ENCODE assay signal across 37 cellular contexts in genomic region chr2:218815649-218816048, GRCh38. TPM values are rescaled to one million over a fixed set of nuclear protein-coding genes. Genes with fewer than 3 reads are reported as not detected.
"Had no signal": no experiment of that assay in that cellular context is flagged by ENCODE, and none has a peak within 500 bp of the region (broad histone marks: within the 10 kb centered on the region; RNA-seq: fewer than 3 reads in every experiment).

No MANE protein-coding gene starts in this region.

- H3K36me3 ChIP-seq: WERI-Rb-1 had no signal

- H3K4me3 Mint-ChIP-seq: activated B cell treated with CpG ODN at 0.5 μM for 24 hours; activated CD4-positive, alpha-beta memory T cell treated with anti-CD3 and anti-CD28 coated beads for 36 hours; activated CD4-positive, alpha-beta T cell treated with anti-CD3 and anti-CD28 coated beads, Interleukin-2, amount 10 ng/mL, durations not matched to agents 24 days and 14 days; activated CD8-positive, alpha-beta memory T cell treated with anti-CD3 and anti-CD28 coated beads, Interleukin-2, amount 10 ng/mL, durations not matched to agents 7 days and 5 days; activated CD8-positive, alpha-beta T cell treated with anti-CD3 and anti-CD28 coated beads, Interleukin-2, amount 10 ng/mL, durations not matched to agents 7 days and 5 days; activated naive CD4-positive, alpha-beta T cell treated with anti-CD3 and anti-CD28 coated beads for 36 hours; activated naive CD4-positive, alpha-beta T cell treated with anti-CD3 and anti-CD28 coated beads, Interleukin-2, amount 50 U/mL, for 24 hours; activated naive CD8-positive, alpha-beta T cell treated with anti-CD3 and anti-CD28 coated beads for 36 hours; activated naive CD8-positive, alpha-beta T cell treated with anti-CD3 and anti-CD28 coated beads, Interleukin-2, amount 50 U/mL, for 24 hours; activated T-helper 1 cell treated with anti-CD3 and anti-CD28 coated beads, Interleukin-12 subunit alpha, Interleukin-12 subunit beta, Interleukin-2, Interleukin-4 antibody, amounts not matched to agents 30 ng/mL and 10 ng/mL and 1 ng/mL, durations not matched to agents 14 hours and 24 hours and 36 hours; effector memory CD8-positive, alpha-beta T cell; T-helper 17 cell; T-helper 2 cell treated with Interferon-gamma antibody and Interleukin-4, amounts not matched to agents 5 μg/mL and 100 μg/mL, for 36 hours had no signal

- H3K4me1 ChIP-seq: adrenal gland, body of pancreas had no signal

- ATAC-seq: activated CD4-positive, CD25-positive, alpha-beta regulatory T cell treated with anti-CD3 and anti-CD28 coated beads, Interleukin-2, amount 50 U/mL, for 24 hours; activated CD8-positive, alpha-beta memory T cell treated with anti-CD3 and anti-CD28 coated beads, Interleukin-2, amount 10 ng/mL, durations not matched to agents 7 days and 5 days; activated CD8-positive, alpha-beta T cell treated with anti-CD3 and anti-CD28 coated beads, Interleukin-2, amount 10 ng/mL, durations not matched to agents 7 days and 5 days; activated naive CD8-positive, alpha-beta T cell treated with anti-CD3 and anti-CD28 coated beads, Interleukin-2, amount 50 U/mL, for 24 hours; body of pancreas; effector memory CD8-positive, alpha-beta T cell; T-helper 17 cell had no signal

- H3K36me3 Mint-ChIP-seq: activated CD4-positive, alpha-beta memory T cell treated with anti-CD3 and anti-CD28 coated beads for 36 hours; activated CD8-positive, alpha-beta memory T cell treated with anti-CD3 and anti-CD28 coated beads, Interleukin-2, amount 10 ng/mL, durations not matched to agents 7 days and 5 days; activated naive CD4-positive, alpha-beta T cell treated with anti-CD3 and anti-CD28 coated beads, Interleukin-2, amount 50 U/mL, for 24 hours; activated naive CD8-positive, alpha-beta T cell treated with anti-CD3 and anti-CD28 coated beads for 36 hours had no signal

- H3K4me1 Mint-ChIP-seq: activated B cell treated with CpG ODN at 0.5 μM for 24 hours; activated CD8-positive, alpha-beta memory T cell treated with anti-CD3 and anti-CD28 coated beads, Interleukin-2, amount 10 ng/mL, durations not matched to agents 7 days and 5 days; activated naive CD4-positive, alpha-beta T cell treated with anti-CD3 and anti-CD28 coated beads, Interleukin-2, amount 50 U/mL, for 24 hours; activated naive CD8-positive, alpha-beta T cell treated with anti-CD3 and anti-CD28 coated beads for 36 hours; activated naive CD8-positive, alpha-beta T cell treated with anti-CD3 and anti-CD28 coated beads, Interleukin-2, amount 50 U/mL, for 24 hours had no signal

- DNase-seq: activated B cell treated with CpG ODN at 0.5 μM for 24 hours; activated CD4-positive, alpha-beta memory T cell treated with anti-CD3 and anti-CD28 coated beads for 36 hours; activated CD4-positive, alpha-beta T cell treated with anti-CD3 and anti-CD28 coated beads, Interleukin-2, amount 10 ng/mL, durations not matched to agents 24 days and 14 days; activated CD8-positive, alpha-beta memory T cell treated with anti-CD3 and anti-CD28 coated beads, Interleukin-2, amount 10 ng/mL, durations not matched to agents 7 days and 5 days; activated CD8-positive, alpha-beta memory T cell treated with anti-CD3 and anti-CD28 coated beads, Interleukin-2, amount 50 U/mL, for 4 hours; activated CD8-positive, alpha-beta T cell treated with anti-CD3 and anti-CD28 coated beads, Interleukin-2, amount 10 ng/mL, durations not matched to agents 7 days and 5 days; activated effector memory CD4-positive, alpha-beta T cell treated with anti-CD3 and anti-CD28 coated beads, Interleukin-2, amount 50 U/mL, for 16 hours; activated naive CD4-positive, alpha-beta T cell treated with anti-CD3 and anti-CD28 coated beads for 36 hours; activated naive CD8-positive, alpha-beta T cell treated with anti-CD3 and anti-CD28 coated beads for 36 hours; activated naive CD8-positive, alpha-beta T cell treated with anti-CD3 and anti-CD28 coated beads, Interleukin-2, amount 50 U/mL, for 24 hours; activated T-cell treated with anti-CD3 and anti-CD28 coated beads, Interleukin-2, amount 50 U/mL, for 1 hour; activated T-cell treated with anti-CD3 and anti-CD28 coated beads, Interleukin-2, amount 50 U/mL, for 48 hours; amygdala; aorta; body of pancreas; caudate nucleus; cortex of kidney; dermis blood vessel endothelial cell; effector CD4-positive, alpha-beta T cell; effector memory CD8-positive, alpha-beta T cell; erythroblast; esophagus squamous epithelium; foreskin melanocyte; T-helper 1 cell; T-helper 17 cell; T1000; WERI-Rb-1 had no signal

- H3K27me3 ChIP-seq: adrenal gland, body of pancreas, esophagus squamous epithelium had no signal

- H3K9me3 ChIP-seq: adrenal gland, body of pancreas, esophagus squamous epithelium had no signal

- H3K9me3 Mint-ChIP-seq: activated B cell treated with CpG ODN at 0.5 μM for 24 hours; activated CD4-positive, alpha-beta memory T cell treated with anti-CD3 and anti-CD28 coated beads for 36 hours; activated CD4-positive, alpha-beta T cell treated with anti-CD3 and anti-CD28 coated beads, Interleukin-2, amount 10 ng/mL, durations not matched to agents 24 days and 14 days; activated naive CD4-positive, alpha-beta T cell treated with anti-CD3 and anti-CD28 coated beads for 36 hours; activated naive CD4-positive, alpha-beta T cell treated with anti-CD3 and anti-CD28 coated beads, Interleukin-2, amount 50 U/mL, for 24 hours; activated naive CD8-positive, alpha-beta T cell treated with anti-CD3 and anti-CD28 coated beads for 36 hours; activated naive CD8-positive, alpha-beta T cell treated with anti-CD3 and anti-CD28 coated beads, Interleukin-2, amount 50 U/mL, for 24 hours; activated T-helper 1 cell treated with anti-CD3 and anti-CD28 coated beads, Interleukin-12 subunit alpha, Interleukin-12 subunit beta, Interleukin-2, Interleukin-4 antibody, amounts not matched to agents 30 ng/mL and 10 ng/mL and 1 ng/mL, durations not matched to agents 14 hours and 24 hours and 36 hours; activated T-helper 2 cell treated with anti-CD3 and anti-CD28 coated beads, Interferon-gamma antibody, Interleukin-2, Interleukin-4, amounts not matched to agents 10 μg/mL and 5 μg/mL and 100 μg/mL, durations not matched to agents 14 hours and 24 hours and 36 hours; effector memory CD8-positive, alpha-beta T cell; T-helper 2 cell treated with Interferon-gamma antibody and Interleukin-4, amounts not matched to agents 5 μg/mL and 100 μg/mL, for 36 hours had no signal

- H3K27ac ChIP-seq: body of pancreas, esophagus squamous epithelium, WERI-Rb-1 had no signal

- H3K27ac Mint-ChIP-seq: activated B cell treated with CpG ODN at 0.5 μM for 24 hours; activated CD4-positive, alpha-beta memory T cell treated with anti-CD3 and anti-CD28 coated beads for 36 hours; activated CD4-positive, alpha-beta T cell treated with anti-CD3 and anti-CD28 coated beads, Interleukin-2, amount 10 ng/mL, durations not matched to agents 24 days and 14 days; activated CD8-positive, alpha-beta memory T cell treated with anti-CD3 and anti-CD28 coated beads, Interleukin-2, amount 10 ng/mL, durations not matched to agents 7 days and 5 days; activated CD8-positive, alpha-beta T cell treated with anti-CD3 and anti-CD28 coated beads, Interleukin-2, amount 10 ng/mL, durations not matched to agents 7 days and 5 days; activated naive CD4-positive, alpha-beta T cell treated with anti-CD3 and anti-CD28 coated beads for 36 hours; activated naive CD4-positive, alpha-beta T cell treated with anti-CD3 and anti-CD28 coated beads, Interleukin-2, amount 50 U/mL, for 24 hours; activated naive CD8-positive, alpha-beta T cell treated with anti-CD3 and anti-CD28 coated beads for 36 hours; activated naive CD8-positive, alpha-beta T cell treated with anti-CD3 and anti-CD28 coated beads, Interleukin-2, amount 50 U/mL, for 24 hours; activated T-helper 1 cell treated with anti-CD3 and anti-CD28 coated beads, Interleukin-12 subunit alpha, Interleukin-12 subunit beta, Interleukin-2, Interleukin-4 antibody, amounts not matched to agents 30 ng/mL and 10 ng/mL and 1 ng/mL, durations not matched to agents 14 hours and 24 hours and 36 hours; activated T-helper 2 cell treated with anti-CD3 and anti-CD28 coated beads, Interferon-gamma antibody, Interleukin-2, Interleukin-4, amounts not matched to agents 10 μg/mL and 5 μg/mL and 100 μg/mL, durations not matched to agents 14 hours and 24 hours and 36 hours; effector memory CD8-positive, alpha-beta T cell; T-helper 17 cell; T-helper 2 cell treated with Interferon-gamma antibody and Interleukin-4, amounts not matched to agents 5 μg/mL and 100 μg/mL, for 36 hours had no signal

- H3K4me3 ChIP-seq: adrenal gland, body of pancreas, esophagus squamous epithelium had no signal

RNA-seq across cellular contexts. Expression of gene PRKAG3, which starts 16.0 kb away (rescaled TPM):
- total RNA-seq: activated B cell treated with CpG ODN at 0.5 μM for 24 hours; activated CD4-positive, alpha-beta memory T cell treated with anti-CD3 and anti-CD28 coated beads for 36 hours; activated CD4-positive, alpha-beta T cell treated with anti-CD3 and anti-CD28 coated beads, Interleukin-2, amount 10 ng/mL, durations not matched to agents 24 days and 14 days; activated CD8-positive, alpha-beta memory T cell treated with anti-CD3 and anti-CD28 coated beads for 36 hours; activated CD8-positive, alpha-beta memory T cell treated with anti-CD3 and anti-CD28 coated beads, Interleukin-2, amount 10 ng/mL, durations not matched to agents 7 days and 5 days; activated CD8-positive, alpha-beta T cell treated with anti-CD3 and anti-CD28 coated beads, Interleukin-2, amount 10 ng/mL, durations not matched to agents 7 days and 5 days; activated naive CD4-positive, alpha-beta T cell treated with anti-CD3 and anti-CD28 coated beads for 36 hours; activated naive CD8-positive, alpha-beta T cell treated with anti-CD3 and anti-CD28 coated beads for 36 hours; activated T-helper 1 cell treated with anti-CD3 and anti-CD28 coated beads, Interleukin-12 subunit alpha, Interleukin-12 subunit beta, Interleukin-2, Interleukin-4 antibody, amounts not matched to agents 30 ng/mL and 10 ng/mL and 1 ng/mL, durations not matched to agents 14 hours and 24 hours and 36 hours; activated T-helper 2 cell treated with anti-CD3 and anti-CD28 coated beads, Interferon-gamma antibody, Interleukin-2, Interleukin-4, amounts not matched to agents 10 μg/mL and 5 μg/mL and 100 μg/mL, durations not matched to agents 14 hours and 24 hours and 36 hours; body of pancreas; chondrocyte; dermis blood vessel endothelial cell; esophagus squamous epithelium; fibroblast of villous mesenchyme; T-helper 17 cell had no signal

RNA-seq across cellular contexts. Expression of gene CYP27A1, which starts 33.7 kb away (rescaled TPM):
- total RNA-seq: activated CD8-positive, alpha-beta memory T cell treated with anti-CD3 and anti-CD28 coated beads for 36 hours; activated CD8-positive, alpha-beta memory T cell treated with anti-CD3 and anti-CD28 coated beads, Interleukin-2, amount 10 ng/mL, durations not matched to agents 7 days and 5 days; activated CD8-positive, alpha-beta T cell treated with anti-CD3 and anti-CD28 coated beads, Interleukin-2, amount 10 ng/mL, durations not matched to agents 7 days and 5 days; activated naive CD4-positive, alpha-beta T cell treated with anti-CD3 and anti-CD28 coated beads for 36 hours; activated naive CD8-positive, alpha-beta T cell treated with anti-CD3 and anti-CD28 coated beads for 36 hours; activated T-helper 2 cell treated with anti-CD3 and anti-CD28 coated beads, Interferon-gamma antibody, Interleukin-2, Interleukin-4, amounts not matched to agents 10 μg/mL and 5 μg/mL and 100 μg/mL, durations not matched to agents 14 hours and 24 hours and 36 hours had no signal

RNA-seq across cellular contexts. Expression of gene WNT6, which starts 44.0 kb away (rescaled TPM):
- total RNA-seq: activated CD4-positive, alpha-beta T cell treated with anti-CD3 and anti-CD28 coated beads, Interleukin-2, amount 10 ng/mL, durations not matched to agents 24 days and 14 days; activated CD8-positive, alpha-beta memory T cell treated with anti-CD3 and anti-CD28 coated beads, Interleukin-2, amount 10 ng/mL, durations not matched to agents 7 days and 5 days; activated CD8-positive, alpha-beta T cell treated with anti-CD3 and anti-CD28 coated beads, Interleukin-2, amount 10 ng/mL, durations not matched to agents 7 days and 5 days; activated naive CD4-positive, alpha-beta T cell treated with anti-CD3 and anti-CD28 coated beads for 36 hours; activated T-helper 1 cell treated with anti-CD3 and anti-CD28 coated beads, Interleukin-12 subunit alpha, Interleukin-12 subunit beta, Interleukin-2, Interleukin-4 antibody, amounts not matched to agents 30 ng/mL and 10 ng/mL and 1 ng/mL, durations not matched to agents 14 hours and 24 hours and 36 hours; activated T-helper 2 cell treated with anti-CD3 and anti-CD28 coated beads, Interferon-gamma antibody, Interleukin-2, Interleukin-4, amounts not matched to agents 10 μg/mL and 5 μg/mL and 100 μg/mL, durations not matched to agents 14 hours and 24 hours and 36 hours; chondrocyte; dermis blood vessel endothelial cell; fibroblast of lung; fibroblast of villous mesenchyme; T-helper 17 cell had no signal
